Comparison of ENCODE assay signal across 8 cellular contexts in the genomic region with DNA sequence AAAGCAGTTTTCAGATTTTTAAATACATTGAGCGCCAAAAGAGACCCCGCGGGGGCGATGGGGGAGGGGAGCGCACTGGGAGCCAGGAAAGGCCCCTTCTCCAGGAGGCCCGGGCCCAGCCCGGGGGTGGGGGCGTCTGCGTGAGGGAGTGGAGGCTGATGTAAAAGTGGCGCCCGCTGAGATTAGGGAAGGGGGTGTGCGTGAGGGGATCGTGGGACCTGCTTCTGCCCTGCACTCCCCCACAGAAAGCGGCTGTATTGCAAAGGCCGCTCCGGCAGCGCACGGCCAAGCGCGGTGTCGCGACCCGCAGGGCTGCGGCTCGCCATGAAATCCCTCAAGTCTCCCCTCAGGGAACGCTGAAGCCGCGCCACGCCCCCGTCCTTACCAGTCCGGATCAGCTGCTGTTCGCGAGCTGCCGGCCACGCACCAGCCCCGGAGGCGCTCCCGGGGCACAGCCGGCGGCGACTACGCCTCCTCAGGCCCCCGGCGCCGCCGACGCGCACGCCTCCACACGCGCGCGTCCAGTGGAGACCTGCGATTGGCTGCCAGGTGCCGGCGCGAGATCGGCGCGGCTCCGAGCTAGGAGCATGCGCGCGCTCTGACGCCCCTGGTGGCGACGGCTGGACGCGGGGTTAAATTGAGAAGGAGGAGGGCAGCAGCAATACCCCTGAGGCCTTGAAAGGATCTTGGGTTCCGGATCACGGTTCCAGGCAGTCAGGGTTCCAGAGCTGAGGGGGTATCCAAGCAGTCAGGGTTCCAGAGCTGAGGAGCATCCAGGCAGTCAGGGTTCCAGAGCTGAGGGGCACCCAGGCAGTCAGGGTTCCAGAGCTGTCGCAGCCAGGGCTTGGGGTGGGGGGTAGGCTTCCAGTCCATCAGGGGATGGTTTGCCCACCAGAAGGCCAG. TPM values are rescaled to one million over a fixed set of nuclear protein-coding genes. Genes with fewer than 3 reads are reported as not detected.
DNase-seq lines count a peak whose midpoint lies in the region; ATAC-seq, FAIRE-seq and TF ChIP-seq lines count a peak whose summit lies in the region.

A gene with protein sequence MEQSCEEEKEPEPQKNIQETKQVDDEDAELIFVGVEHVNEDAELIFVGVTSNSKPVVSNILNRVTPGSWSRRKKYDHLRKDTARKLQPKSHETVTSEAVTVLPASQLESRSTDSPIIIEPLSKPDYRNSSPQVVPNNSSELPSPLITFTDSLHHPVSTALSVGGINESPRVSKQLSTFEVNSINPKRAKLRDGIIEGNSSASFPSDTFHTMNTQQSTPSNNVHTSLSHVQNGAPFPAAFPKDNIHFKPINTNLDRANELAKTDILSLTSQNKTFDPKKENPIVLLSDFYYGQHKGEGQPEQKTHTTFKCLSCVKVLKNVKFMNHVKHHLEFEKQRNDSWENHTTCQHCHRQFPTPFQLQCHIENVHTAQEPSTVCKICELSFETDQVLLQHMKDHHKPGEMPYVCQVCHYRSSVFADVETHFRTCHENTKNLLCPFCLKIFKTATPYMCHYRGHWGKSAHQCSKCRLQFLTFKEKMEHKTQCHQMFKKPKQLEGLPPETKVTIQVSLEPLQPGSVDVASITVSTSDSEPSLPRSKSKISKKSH (minus strand): TSS at position 469 of the 903 bp plus-strand sequence. CDS start 19,344 bp downstream, outside the sequence.

- BruUV-seq in Calu3 (replicated peaks; lab: Mats Ljungman, UMichigan): no TSS peak

- intact Hi-C loops in Calu3 (cut with micrococcal nuclease; ENCODE audit: unreplicated experiment) (no loop called here), pancreas (cut with DNase I) (no loop called here), tibial artery (cut with DNase I; ENCODE audit: low total_unique reads) (no loop called here)

- no peak for FAIRE-seq in pancreas (lab: Jason Lieb, UNC)

- H3K27ac Mint-ChIP-seq in Calu3 (ENCODE audit: unreplicated experiment) (no peak within 1 kb of the TSS), IgD-negative memory B cell (peak within 1 kb of the TSS; percentile 39 to 60 (median 47))

- ATAC-seq in GM21390 (IDR thresholded peaks at IDR 0.05; ENCODE audit: unreplicated experiment) (peak; percentile 69), pancreas (peak; percentile 99 to 100 (median 100))

- H3K4me1 ChIP-seq in pancreas: no peaks in the 10 kb centered on the region
- peaks cover 0 to 8% (median 0%) of the 10 kb centered on the region in 4 donors for H3K4me1 ChIP-seq in tibial artery

- H3K9me3 ChIP-seq in pancreas (no peaks in the 10 kb centered on the region), tibial artery (peaks cover 3 to 31% (median 20%) of the 10 kb centered on the region in 3 donors)

- H3K27me3 Mint-ChIP-seq in Calu3 (ENCODE audit: unreplicated experiment): peaks cover 27% of the 10 kb centered on the region
- H3K27me3 Mint-ChIP-seq in IgD-negative memory B cell: peaks cover 3% of the 10 kb centered on the region

- H3K4me3 Mint-ChIP-seq in Calu3 (ENCODE audit: low read depth, unreplicated experiment) (peak within 1 kb of the TSS; percentile 75), IgD-negative memory B cell (peak within 1 kb of the TSS; percentile 83 to 94 (median 90))

- H3K27me3 ChIP-seq in pancreas (no peaks in the 10 kb centered on the region), tibial artery (peaks cover 0 to 16% of the 10 kb centered on the region in 2 donors)

- H3K4me3 ChIP-seq in pancreas (peak within 1 kb of the TSS; percentile 13 to 70 (median 55)), tibial artery (peak within 1 kb of the TSS; percentile 25 to 38)

- peaks cover 19% of the 10 kb centered on the region for H3K36me3 Mint-ChIP-seq in Calu3 (ENCODE audit: insufficient read depth, unreplicated experiment)
- peaks cover 12% of the 10 kb centered on the region for H3K36me3 Mint-ChIP-seq in IgD-negative memory B cell

- peak; percentile 84 for DNase-seq in Calu3
- peak; percentile 67 for DNase-seq in SHP77 treated with DMSO at 0.1 percent for 48 hours (lab: John Stamatoyannopoulos, UW)
- peak; percentile 68 for DNase-seq in activated gamma-delta T cell treated with anti-CD3 and anti-CD28 coated beads, Interleukin-2, amount 50 U/mL, for 16 hours (ENCODE audit: low read depth)
- peak; percentile 86 for DNase-seq in glomerular visceral epithelial cell (ENCODE audit: extremely low spot score)
- DNase-seq in pancreas: peak; percentile 62 to 92 (median 84)
- no peak for DNase-seq in tibial artery

- H3K27ac ChIP-seq in pancreas: no peak within 1 kb of the TSS
- H3K27ac ChIP-seq in tibial artery: no peak within 1 kb of the TSS

- 2 to 3% methylated on average over 69 to 72 of the region's 72 CpGs for WGBS in pancreas, 2 donors

- peak; percentile 80 for TF ChIP-seq CTCF in Calu3 (IDR thresholded peaks at IDR 0.05; ENCODE audit: unreplicated experiment)
- peak; percentile 36 to 59 (median 52) for TF ChIP-seq CTCF in pancreas (IDR thresholded peaks at IDR 0.05)
- no peak for TF ChIP-seq CTCF in tibial artery (IDR thresholded peaks at IDR 0.05)

- CTCF ChIA-PET in Calu3 (lab: Charles Lee): interaction anchor here (0.5 to 0.7 kb wide), 2 partner anchors 9 to 33 kb away, joined by 4 to 5 read pairs; no protein-coding TSS in a partner anchor

- no peaks in the 10 kb centered on the region for H3K4me1 Mint-ChIP-seq in Calu3 (ENCODE audit: low read depth, unreplicated experiment)
- H3K4me1 Mint-ChIP-seq in IgD-negative memory B cell: peaks cover 13 to 16% (median 14%) of the 10 kb centered on the region in 3 donors

- H3K9me3 Mint-ChIP-seq in Calu3 (ENCODE audit: low read depth, unreplicated experiment) (peaks cover 2% of the 10 kb centered on the region), IgD-negative memory B cell (no peaks in the 10 kb centered on the region)

- H3K36me3 ChIP-seq in pancreas (no peaks in the 10 kb centered on the region), tibial artery (no peaks in the 10 kb centered on the region)

RNA-seq across cellular contexts. Expression of the gene that starts here (rescaled TPM):
- total RNA-seq in Calu3 (2022) (4.0 and 4.6 TPM in 2 replicates), pancreas (1 to 10 TPM in 3 of 6 donors, under 1 TPM in 3; 0.65 to 1.3 (median 0.97) TPM)
- polyA plus RNA-seq in IgD-negative memory B cell (3.8 TPM), pancreas (under 1 TPM; 0.38 to 0.85 TPM)

Comparison
In these comparisons a context has a peak if more than half of its experiments do, and no peak if none do; other contexts are left out.
1. DNase-seq: peak in Calu3 (single experiment), SHP77 treated with DMSO at 0.1 percent for 48 hours (single experiment), activated gamma-delta T cell treated with anti-CD3 and anti-CD28 coated beads, Interleukin-2, amount 50 U/mL, for 16 hours (single experiment), glomerular visceral epithelial cell (single experiment) and pancreas (6 of 6); none in tibial artery (0 of 2).
2. CTCF ChIP-seq: peak in Calu3 (single experiment) and pancreas (4 of 4); none in tibial artery (0 of 2).